ENCODE assay signal across 16 cellular contexts in genomic region chr6:75794351-75794846, GRCh38.
"Had no signal": no experiment of that assay in that cellular context is flagged by ENCODE, and none has a peak within 500 bp of the region (broad histone marks: within the 10 kb centered on the region; RNA-seq: fewer than 3 reads in every experiment).

No MANE protein-coding gene starts in this region.

- H3K4me3 ChIP-seq: gastroesophageal sphincter, lung, thyroid gland had no signal

- H3K9me3 ChIP-seq: gastroesophageal sphincter, thyroid gland had no signal

- H3K27me3 Mint-ChIP-seq: activated CD4-positive, alpha-beta memory T cell treated with anti-CD3 and anti-CD28 coated beads, Interleukin-2, amount 10 ng/mL, durations not matched to agents 7 days and 5 days; effector memory CD8-positive, alpha-beta T cell had no signal

- H3K36me3 ChIP-seq: gastroesophageal sphincter, thyroid gland had no signal

- H3K36me3 Mint-ChIP-seq: natural killer cell treated with Interleukin-12 subunit alpha and Interleukin-12 subunit beta and Interleukin-15 and Interleukin-18, amount 100 ng/mL, for 72 hours had no signal

- H3K27ac ChIP-seq: gastroesophageal sphincter, thyroid gland, VCaP had no signal

- H3K9me3 Mint-ChIP-seq: activated CD4-positive, alpha-beta memory T cell treated with anti-CD3 and anti-CD28 coated beads, Interleukin-2, amount 10 ng/mL, durations not matched to agents 7 days and 5 days; activated naive CD8-positive, alpha-beta T cell treated with anti-CD3 and anti-CD28 coated beads, Interleukin-2, amount 50 U/mL, for 24 hours; activated T-helper 1 cell treated with anti-CD3 and anti-CD28 coated beads, Interleukin-12 subunit alpha, Interleukin-12 subunit beta, Interleukin-2, Interleukin-4 antibody, amounts not matched to agents 30 ng/mL and 10 ng/mL and 1 ng/mL, durations not matched to agents 14 hours and 24 hours and 36 hours; effector memory CD8-positive, alpha-beta T cell; natural killer cell treated with Interleukin-12 subunit alpha and Interleukin-12 subunit beta and Interleukin-15 and Interleukin-18, amount 100 ng/mL, for 72 hours had no signal

- DNase-seq: activated CD4-positive, alpha-beta memory T cell treated with anti-CD3 and anti-CD28 coated beads, Interleukin-2, amount 10 ng/mL, durations not matched to agents 7 days and 5 days; activated CD4-positive, alpha-beta T cell treated with anti-CD3 and anti-CD28 coated beads for 36 hours; activated CD8-positive, alpha-beta memory T cell treated with anti-CD3 and anti-CD28 coated beads, Interleukin-2, amount 50 U/mL, for 4 hours; activated naive CD4-positive, alpha-beta T cell; activated naive CD8-positive, alpha-beta T cell treated with anti-CD3 and anti-CD28 coated beads, Interleukin-2, amount 50 U/mL, for 24 hours; cortex of kidney; effector memory CD8-positive, alpha-beta T cell; stimulated activated CD4-positive, alpha-beta T cell treated with anti-CD3 and anti-CD28 coated beads, Interleukin-4, amount 100 ng/mL, for 1 hour; stimulated activated CD8-positive, alpha-beta memory T cell treated with anti-CD3 and anti-CD28 coated beads, Interleukin-4, amount 100 ng/mL, for 48 hours; thyroid gland had no signal

- H3K27ac Mint-ChIP-seq: activated CD4-positive, alpha-beta memory T cell treated with anti-CD3 and anti-CD28 coated beads, Interleukin-2, amount 10 ng/mL, durations not matched to agents 7 days and 5 days; activated CD4-positive, alpha-beta T cell treated with anti-CD3 and anti-CD28 coated beads for 36 hours; activated naive CD8-positive, alpha-beta T cell treated with anti-CD3 and anti-CD28 coated beads, Interleukin-2, amount 50 U/mL, for 24 hours; activated T-helper 1 cell treated with anti-CD3 and anti-CD28 coated beads, Interleukin-12 subunit alpha, Interleukin-12 subunit beta, Interleukin-2, Interleukin-4 antibody, amounts not matched to agents 30 ng/mL and 10 ng/mL and 1 ng/mL, durations not matched to agents 14 hours and 24 hours and 36 hours; effector memory CD8-positive, alpha-beta T cell; natural killer cell treated with Interleukin-12 subunit alpha and Interleukin-12 subunit beta and Interleukin-15 and Interleukin-18, amount 100 ng/mL, for 72 hours; stimulated activated naive CD8-positive, alpha-beta T cell treated with anti-CD3 and anti-CD28 coated beads, Interleukin-15, Interleukin-2, amounts not matched to agents 100 ng/mL and 50 ng/mL, for 24 hours had no signal

- H3K4me3 Mint-ChIP-seq: activated CD4-positive, alpha-beta memory T cell treated with anti-CD3 and anti-CD28 coated beads, Interleukin-2, amount 10 ng/mL, durations not matched to agents 7 days and 5 days; activated CD4-positive, alpha-beta T cell treated with anti-CD3 and anti-CD28 coated beads for 36 hours; activated naive CD8-positive, alpha-beta T cell treated with anti-CD3 and anti-CD28 coated beads, Interleukin-2, amount 50 U/mL, for 24 hours; activated T-helper 1 cell treated with anti-CD3 and anti-CD28 coated beads, Interleukin-12 subunit alpha, Interleukin-12 subunit beta, Interleukin-2, Interleukin-4 antibody, amounts not matched to agents 30 ng/mL and 10 ng/mL and 1 ng/mL, durations not matched to agents 14 hours and 24 hours and 36 hours; effector memory CD8-positive, alpha-beta T cell; natural killer cell treated with Interleukin-12 subunit alpha and Interleukin-12 subunit beta and Interleukin-15 and Interleukin-18, amount 100 ng/mL, for 72 hours; stimulated activated naive CD8-positive, alpha-beta T cell treated with anti-CD3 and anti-CD28 coated beads, Interleukin-15, Interleukin-2, amounts not matched to agents 100 ng/mL and 50 ng/mL, for 24 hours had no signal

- ATAC-seq: activated CD4-positive, alpha-beta T cell treated with anti-CD3 and anti-CD28 coated beads for 36 hours; activated naive CD8-positive, alpha-beta T cell treated with anti-CD3 and anti-CD28 coated beads, Interleukin-2, amount 50 U/mL, for 24 hours; effector memory CD8-positive, alpha-beta T cell; gastroesophageal sphincter; natural killer cell treated with Interleukin-12 subunit alpha and Interleukin-12 subunit beta and Interleukin-15 and Interleukin-18, amount 100 ng/mL, for 72 hours had no signal

- H3K4me1 Mint-ChIP-seq: activated CD4-positive, alpha-beta memory T cell treated with anti-CD3 and anti-CD28 coated beads, Interleukin-2, amount 10 ng/mL, durations not matched to agents 7 days and 5 days; activated CD4-positive, alpha-beta T cell treated with anti-CD3 and anti-CD28 coated beads for 36 hours; activated naive CD8-positive, alpha-beta T cell treated with anti-CD3 and anti-CD28 coated beads, Interleukin-2, amount 50 U/mL, for 24 hours had no signal

- H3K27me3 ChIP-seq: gastroesophageal sphincter, thyroid gland had no signal
